Comparison of ENCODE assay signal across 23 cellular contexts in genomic region chr2:158094487-158095092, GRCh38. TPM values are rescaled to one million over a fixed set of nuclear protein-coding genes. Genes with fewer than 3 reads are reported as not detected.
DNase-seq lines count a peak whose midpoint lies in the region; ATAC-seq, FAIRE-seq and TF ChIP-seq lines count a peak whose summit lies in the region.
"Had no signal": no experiment of that assay in that cellular context is flagged by ENCODE, and none has a peak within 500 bp of the region (broad histone marks: within the 10 kb centered on the region; RNA-seq: fewer than 3 reads in every experiment).

No MANE protein-coding gene starts in this region.

- H3K27me3 Mint-ChIP-seq in chondrocyte (ENCODE audit: low read depth), result no peaks in the 10 kb centered on the region
- H3K27me3 Mint-ChIP-seq: activated CD4-positive, alpha-beta memory T cell treated with anti-CD3 and anti-CD28 coated beads, Interleukin-2, amount 10 ng/mL, durations not matched to agents 7 days and 5 days had no signal

- TF ChIP-seq CTCF in chondrocyte (IDR thresholded peaks at IDR 0.05), result no peak
- no peak for TF ChIP-seq CTCF in left lung (IDR thresholded peaks at IDR 0.05)

- H3K4me1 Mint-ChIP-seq in chondrocyte (ENCODE audit: low read depth), result no peaks in the 10 kb centered on the region
- H3K4me1 Mint-ChIP-seq: activated CD4-positive, alpha-beta memory T cell treated with anti-CD3 and anti-CD28 coated beads, Interleukin-2, amount 10 ng/mL, durations not matched to agents 7 days and 5 days; CD8-positive, alpha-beta memory T cell; neural progenitor cell had no signal

- no peak overlapping the region for H3K4me3 Mint-ChIP-seq in chondrocyte (ENCODE audit: unreplicated experiment)
- H3K4me3 Mint-ChIP-seq: activated CD4-positive, alpha-beta memory T cell treated with anti-CD3 and anti-CD28 coated beads, Interleukin-2, amount 10 ng/mL, durations not matched to agents 7 days and 5 days; CD8-positive, alpha-beta memory T cell; neural progenitor cell had no signal

- peak overlapping the region; percentile 34 for H3K27ac Mint-ChIP-seq in chondrocyte (ENCODE audit: unreplicated experiment)
- H3K27ac Mint-ChIP-seq: activated CD4-positive, alpha-beta memory T cell treated with anti-CD3 and anti-CD28 coated beads, Interleukin-2, amount 10 ng/mL, durations not matched to agents 7 days and 5 days; CD8-positive, alpha-beta memory T cell; neural progenitor cell had no signal

- peak overlapping the region in 1 of 2 donors; percentile 23 for H3K27ac ChIP-seq in left lung
- peak overlapping the region; percentile 77 to 80 for H3K27ac ChIP-seq in small intestine (ENCODE audit: low read depth in 1 of 2, low read length in 1 of 2)
- H3K27ac ChIP-seq: adrenal gland, cardiac muscle cell, dorsolateral prefrontal cortex, neural progenitor cell, VCaP had no signal

- H3K36me3 Mint-ChIP-seq in chondrocyte (ENCODE audit: low read depth), result no peaks in the 10 kb centered on the region
- H3K36me3 Mint-ChIP-seq: CD8-positive, alpha-beta memory T cell; neural progenitor cell had no signal

- DNase-seq in LoVo (ENCODE audit: low spot score) (peak; percentile 31), chondrocyte (ENCODE audit: low spot score) (no peak), left lung (no peak), small intestine (peak; percentile 65), NCI-H774 (lab: John Stamatoyannopoulos, UW) (no peak), cardiac septum (ENCODE audit: low spot score) (no peak)
- DNase-seq in activated CD8-positive, alpha-beta memory T cell treated with anti-CD3 and anti-CD28 coated beads for 24 hours, result no peak
- DNase-seq: activated CD4-positive, alpha-beta memory T cell treated with anti-CD3 and anti-CD28 coated beads, Interleukin-2, amount 10 ng/mL, durations not matched to agents 7 days and 5 days; adrenal gland; CD8-positive, alpha-beta memory T cell; dorsolateral prefrontal cortex; foreskin fibroblast; NCI-H1417 treated with DMSO at 0.1 percent for 48 hours; NCI-H526; OCI-M1 had no signal

- intact Hi-C loops in left lung (cut with DNase I) (no loop called here), cardiac septum (cut with DNase I) (no loop called here)

- ATAC-seq in left lung (peak; percentile 33), GM18873 (IDR thresholded peaks at IDR 0.05; ENCODE audit: low FRiP score, unreplicated experiment) (no peak)
- ATAC-seq: HCT116 had no signal

- FAIRE-seq in small intestine (lab: Jason Lieb, UNC), result no peak

- H3K36me3 ChIP-seq in left lung, result no peaks in the 10 kb centered on the region
- no peaks in the 10 kb centered on the region for H3K36me3 ChIP-seq in small intestine (ENCODE audit: control insufficient read depth in 2 of 2, insufficient read depth in 2 of 2, low read length in 2 of 2)
- H3K36me3 ChIP-seq: adrenal gland, cardiac muscle cell, neural progenitor cell, upper lobe of left lung had no signal

- H3K4me1 ChIP-seq in left lung (peaks cover 0 to 2% of the 10 kb centered on the region in 2 donors), small intestine (ENCODE audit: control insufficient read depth in 2 of 2, insufficient read depth in 1 of 2, low read depth in 1 of 2, low read length in 1 of 2) (no peaks in the 10 kb centered on the region)
- H3K4me1 ChIP-seq: adrenal gland, neural progenitor cell, upper lobe of left lung had no signal

- no peak overlapping the region for H3K4me3 ChIP-seq in left lung
- H3K4me3 ChIP-seq in small intestine (ENCODE audit: low read depth in 1 of 2, low read length in 2 of 2), result no peak overlapping the region
- H3K4me3 ChIP-seq: adrenal gland, cardiac muscle cell, dorsolateral prefrontal cortex, neural progenitor cell, upper lobe of left lung had no signal

- H3K9me3 Mint-ChIP-seq in chondrocyte (ENCODE audit: low read depth), result no peaks in the 10 kb centered on the region
- H3K9me3 Mint-ChIP-seq: activated CD4-positive, alpha-beta memory T cell treated with anti-CD3 and anti-CD28 coated beads, Interleukin-2, amount 10 ng/mL, durations not matched to agents 7 days and 5 days had no signal

- H3K9me3 ChIP-seq in left lung, result no peaks in the 10 kb centered on the region
- H3K9me3 ChIP-seq in small intestine (ENCODE audit: control insufficient read depth, low read depth), result no peaks in the 10 kb centered on the region
- H3K9me3 ChIP-seq: adrenal gland, upper lobe of left lung had no signal

- H3K27me3 ChIP-seq in left lung (no peaks in the 10 kb centered on the region), small intestine (ENCODE audit: control insufficient read depth in 2 of 2, insufficient read depth in 2 of 2, low read length in 2 of 2) (no peaks in the 10 kb centered on the region)
- H3K27me3 ChIP-seq: adrenal gland, cardiac muscle cell, dorsolateral prefrontal cortex, neural progenitor cell, upper lobe of left lung had no signal

- WGBS in small intestine, 3 donors, result 15 to 76% (median 28%) methylated on average over 2 of the region's 2 CpGs

RNA-seq across cellular contexts. Expression of gene UPP2, which starts 7.1 kb away (rescaled TPM):
- total RNA-seq in chondrocyte (0.60 TPM in 1 of 3 replicates, not detected in the others), left lung (not detected), cardiac septum (not detected)
- polyA plus RNA-seq in small intestine, result not detected
- total RNA-seq: activated CD4-positive, alpha-beta memory T cell treated with anti-CD3 and anti-CD28 coated beads, Interleukin-2, amount 10 ng/mL, durations not matched to agents 7 days and 5 days; cardiac muscle cell; CD8-positive, alpha-beta memory T cell; Daoy; pulmonary artery endothelial cell; upper lobe of left lung had no signal
- polyA plus RNA-seq: cardiac muscle cell; CD8-positive, alpha-beta memory T cell had no signal

Comparison
In these comparisons a context has a peak if more than half of its experiments do, and no peak if none do; other contexts are left out.
1. DNase-seq: peak in LoVo (single experiment) and small intestine (single experiment); none in chondrocyte (single experiment), left lung (0 of 2), NCI-H774 (single experiment), cardiac septum (single experiment) and activated CD8-positive, alpha-beta memory T cell treated with anti-CD3 and anti-CD28 coated beads for 24 hours (single experiment).